10 cellular contexts compared by ENCODE assay signal in genomic region chr10:31757374-31757773, GRCh38.
DNase-seq lines count a peak whose midpoint lies in the region; ATAC-seq lines count a peak whose summit lies in the region.
"Had no signal": no experiment of that assay in that cellular context is flagged by ENCODE, and none has a peak within 500 bp of the region (broad histone marks: within the 10 kb centered on the region; RNA-seq: fewer than 3 reads in every experiment).

No MANE protein-coding gene starts in this region.

- H3K18ac ChIP-seq in neuronal stem cell (ENCODE audit: low read length) = peak overlapping the region; percentile 73

- H3K14ac ChIP-seq in neuronal stem cell (ENCODE audit: low read length) = no peak overlapping the region

- no peaks in the 10 kb centered on the region for H3K27me3 Mint-ChIP-seq in CD4-positive, CD25-positive, alpha-beta regulatory T cell
- no peaks in the 10 kb centered on the region for H3K27me3 Mint-ChIP-seq in dendritic cell treated with granulocyte-macrophage colony-stimulating factor and Interleukin-4, amounts not matched to agents 40 ng/mL and 50 ng/mL, for 4 days

- H3K4me1 Mint-ChIP-seq in CD4-positive, CD25-positive, alpha-beta regulatory T cell = peaks cover 0 to 18% (median 13%) of the 10 kb centered on the region in 4 donors
- H3K4me1 Mint-ChIP-seq in dendritic cell treated with granulocyte-macrophage colony-stimulating factor and Interleukin-4, amounts not matched to agents 40 ng/mL and 50 ng/mL, for 4 days (ENCODE audit: low read depth) = peaks cover 49% of the 10 kb centered on the region

- H3K9me3 Mint-ChIP-seq in CD4-positive, CD25-positive, alpha-beta regulatory T cell = no peaks in the 10 kb centered on the region
- no peaks in the 10 kb centered on the region for H3K9me3 Mint-ChIP-seq in dendritic cell treated with granulocyte-macrophage colony-stimulating factor and Interleukin-4, amounts not matched to agents 40 ng/mL and 50 ng/mL, for 4 days

- no peak overlapping the region for H2BK12ac ChIP-seq in neuronal stem cell (ENCODE audit: low read length)

- no peak overlapping the region for H4K91ac ChIP-seq in neuronal stem cell (ENCODE audit: low read depth, low read length, poor library complexity)

- H2AK5ac ChIP-seq in neuronal stem cell (ENCODE audit: low read depth, low read length) = no peak overlapping the region

- H3K79me1 ChIP-seq in neuronal stem cell (ENCODE audit: low read depth, low read length) = no peaks in the 10 kb centered on the region

- H3K9me3 ChIP-seq in CD4-positive, CD25-positive, alpha-beta regulatory T cell (ENCODE audit: control insufficient read depth in 2 of 2, low read length in 2 of 2) = no peaks in the 10 kb centered on the region
- no peaks in the 10 kb centered on the region for H3K9me3 ChIP-seq in neuronal stem cell (replicated peaks in 1 of 2; ENCODE audit: control insufficient read depth in 2 of 2, insufficient read depth in 1 of 2, low read depth in 1 of 2, low read length in 2 of 2)

- peak overlapping the region; percentile 11 for H2AFZ ChIP-seq in neuronal stem cell (ENCODE audit: low read length)

- intact Hi-C loops in dendritic cell treated with granulocyte-macrophage colony-stimulating factor and Interleukin-4, amounts not matched to agents 40 ng/mL and 50 ng/mL, for 4 days (cut with micrococcal nuclease) = no loop called here

- no peak overlapping the region for H3K4me3 ChIP-seq in CD4-positive, CD25-positive, alpha-beta regulatory T cell (ENCODE audit: low read depth, low read length)
- H3K4me3 ChIP-seq in neuronal stem cell (ENCODE audit: low read length in 2 of 2) = no peak overlapping the region

- no peak overlapping the region for H3K4ac ChIP-seq in neuronal stem cell (ENCODE audit: low read length)

- H3K23ac ChIP-seq in neuronal stem cell (ENCODE audit: low read depth, low read length, poor library complexity) = no peak overlapping the region

- no peaks in the 10 kb centered on the region for H3K36me3 ChIP-seq in CD4-positive, CD25-positive, alpha-beta regulatory T cell (ENCODE audit: control insufficient read depth, insufficient read depth, low read length)
- H3K36me3 ChIP-seq in neuronal stem cell (replicated peaks in 1 of 2; ENCODE audit: control insufficient read depth in 2 of 2, insufficient read depth in 2 of 2, low read length in 2 of 2) = no peaks in the 10 kb centered on the region

- no peak overlapping the region for H2BK5ac ChIP-seq in neuronal stem cell (ENCODE audit: low read length)

- no peak overlapping the region for H3K4me2 ChIP-seq in neuronal stem cell (ENCODE audit: insufficient read depth, low read length, poor library complexity, severe bottlenecking)

- H3K27ac ChIP-seq in CD4-positive, CD25-positive, alpha-beta regulatory T cell (ENCODE audit: insufficient read depth, low read length, poor library complexity, severe bottlenecking) = no peak overlapping the region
- peak overlapping the region; percentile 29 for H3K27ac ChIP-seq in neuronal stem cell (replicated peaks; ENCODE audit: low read length)

- no peak for ATAC-seq in CD4-positive, CD25-positive, alpha-beta regulatory T cell (ENCODE audit: low read depth in 2 of 2)
- ATAC-seq in GM19395 (IDR thresholded peaks at IDR 0.05; ENCODE audit: unreplicated experiment) (no peak), GM21717 (IDR thresholded peaks at IDR 0.05; ENCODE audit: unreplicated experiment) (no peak), HG02588 (IDR thresholded peaks at IDR 0.05; ENCODE audit: unreplicated experiment) (no peak)

- H2BK15ac ChIP-seq in neuronal stem cell (ENCODE audit: low read length) = peak overlapping the region; percentile 23

- H4K8ac ChIP-seq in neuronal stem cell (ENCODE audit: low read depth, low read length) = no peak overlapping the region

- H3K9ac ChIP-seq in neuronal stem cell (ENCODE audit: low read depth, low read length, poor library complexity) = no peak overlapping the region

- H2BK120ac ChIP-seq in neuronal stem cell (ENCODE audit: low read depth, low read length) = no peak overlapping the region

- H3K4me1 ChIP-seq in CD4-positive, CD25-positive, alpha-beta regulatory T cell (ENCODE audit: control insufficient read depth, insufficient read depth, low read length, poor library complexity, severe bottlenecking) = peaks cover 18% of the 10 kb centered on the region
- H3K4me1 ChIP-seq in neuronal stem cell (ENCODE audit: control insufficient read depth in 2 of 2, insufficient read depth in 1 of 2, low read depth in 1 of 2, low read length in 2 of 2) = peaks cover 7 to 33% of the 10 kb centered on the region in 2 donors

- WGBS in neuronal stem cell (ENCODE audit: extremely low coverage in 2 of 2, insufficient read length in 2 of 2, insufficient replicate concordance in 1 of 2), 2 donors = no CpG with 5 or more reads among the region's 9 CpGs

- H3K27me3 ChIP-seq in CD4-positive, CD25-positive, alpha-beta regulatory T cell (ENCODE audit: control insufficient read depth, insufficient read depth, low read length) = no peaks in the 10 kb centered on the region
- H3K27me3 ChIP-seq in neuronal stem cell (ENCODE audit: control insufficient read depth in 3 of 3, insufficient read depth in 3 of 3, low read depth in 1 of 3, low read length in 3 of 3) = no peaks in the 10 kb centered on the region

- H3K4me3 Mint-ChIP-seq in CD4-positive, CD25-positive, alpha-beta regulatory T cell = peak overlapping the region in 2 of 4 donors; percentile 77 to 84
- H3K4me3 Mint-ChIP-seq in dendritic cell treated with granulocyte-macrophage colony-stimulating factor and Interleukin-4, amounts not matched to agents 40 ng/mL and 50 ng/mL, for 4 days = no peak overlapping the region

- DNase-seq in CD4-positive, CD25-positive, alpha-beta regulatory T cell = no peak
- DNase-seq in NCI-H1436 (lab: John Stamatoyannopoulos, UW) = peak; percentile 62
- DNase-seq in neuronal stem cell (ENCODE audit: low spot score) = no peak
- no peak for DNase-seq in NCI-H2081 treated with DMSO at 0.1 percent for 48 hours (lab: John Stamatoyannopoulos, UW)
- DNase-seq: activated CD8-positive, alpha-beta memory T cell treated with anti-CD3 and anti-CD28 coated beads, Interleukin-2, amount 50 U/mL, for 4 hours; T-helper 2 cell had no signal

- no peaks in the 10 kb centered on the region for H3K36me3 Mint-ChIP-seq in CD4-positive, CD25-positive, alpha-beta regulatory T cell
- peaks cover 9% of the 10 kb centered on the region for H3K36me3 Mint-ChIP-seq in dendritic cell treated with granulocyte-macrophage colony-stimulating factor and Interleukin-4, amounts not matched to agents 40 ng/mL and 50 ng/mL, for 4 days (ENCODE audit: low read depth)

- H3K27ac Mint-ChIP-seq in CD4-positive, CD25-positive, alpha-beta regulatory T cell = peak overlapping the region in 2 of 3 donors; percentile 73
- peak overlapping the region; percentile 17 for H3K27ac Mint-ChIP-seq in dendritic cell treated with granulocyte-macrophage colony-stimulating factor and Interleukin-4, amounts not matched to agents 40 ng/mL and 50 ng/mL, for 4 days
